1 cellular context compared by ENCODE assay signal in genomic region chr6:55578537-55579363, GRCh38.
TF ChIP-seq lines count a peak whose summit lies in the region.

Gene HMGCLL1, minus strand, starts transcription at chr6:55579192. Its CDS starts 137 bp downstream, at chr6:55579055.

TF ChIP-seq in H1, 55 proteins besides CTCF, POLR2A, EP300 and RAD21 (continued from another document):
- TF ChIP-seq E2F6 (IDR thresholded peaks at IDR 0.05) (peak; percentile 33), RFX5 (IDR thresholded peaks at IDR 0.05; ENCODE audit: borderline replicate concordance, low read depth, low read length) (no peak), POU5F1 (IDR thresholded peaks at IDR 0.05; ENCODE audit: low read depth, low read length) (no peak), CHD2 (IDR thresholded peaks at IDR 0.05; ENCODE audit: low read length) (no peak), TAF7 (optimal IDR thresholded peaks at IDR 0.05; ENCODE audit: borderline replicate concordance, low read depth, low read length) (no peak), KDM5A (IDR thresholded peaks at IDR 0.05; ENCODE audit: low read length) (no peak), CBX5 (IDR thresholded peaks at IDR 0.05; ENCODE audit: low read depth, low read length) (no peak), BRCA1 (IDR thresholded peaks at IDR 0.05; ENCODE audit: low read depth, low read length) (no peak), HDAC2 (IDR thresholded peaks at IDR 0.05; ENCODE audit: borderline replicate concordance in 1 of 2, low read depth in 2 of 2, low read length in 2 of 2) (peak in 1 of 2 experiments; percentile 85; a peak in 1 of 4 replicates), SIRT6 (IDR thresholded peaks at IDR 0.05; ENCODE audit: low read length) (no peak), JUN (IDR thresholded peaks at IDR 0.05; ENCODE audit: low read depth, low read length) (no peak), SAP30 (IDR thresholded peaks at IDR 0.05; ENCODE audit: insufficient read depth, insufficient replicate concordance, low read length) (no peak), BCL11A (IDR thresholded peaks at IDR 0.05; ENCODE audit: low read depth in 2 of 2, low read length in 2 of 2) (no peak), ATF2 (IDR thresholded peaks at IDR 0.05; ENCODE audit: low read length) (no peak), RXRA (IDR thresholded peaks at IDR 0.05; ENCODE audit: insufficient read depth, low read depth, low read length) (no peak), NANOG (IDR thresholded peaks at IDR 0.05; ENCODE audit: insufficient read depth, low read depth, low read length, poor library complexity, severe bottlenecking) (no peak), SIX5 (IDR thresholded peaks at IDR 0.05; ENCODE audit: low read depth, low read length) (no peak), CBX8 (IDR thresholded peaks at IDR 0.05; ENCODE audit: borderline replicate concordance, low read depth, low read length) (no peak), CHD1 (IDR thresholded peaks at IDR 0.05; ENCODE audit: low read depth, low read length) (no peak), TEAD4 (IDR thresholded peaks at IDR 0.05; ENCODE audit: low read depth, low read length) (0 out of 2 replicates have a peak, but pooled peaks have one; percentile 27), SP2 (IDR thresholded peaks at IDR 0.05; ENCODE audit: low read length) (no peak), SUZ12 (IDR thresholded peaks at IDR 0.05; ENCODE audit: low read length) (no peak), NRF1 (IDR thresholded peaks at IDR 0.05; ENCODE audit: low read depth, low read length) (peak; percentile 24; the same call in 1 of the 2 replicates), EGR1 (IDR thresholded peaks at IDR 0.05; ENCODE audit: borderline replicate concordance, low read depth, low read length) (no peak), CHD7 (IDR thresholded peaks at IDR 0.05; ENCODE audit: insufficient replicate concordance, low read length) (no peak), BACH1 (IDR thresholded peaks at IDR 0.05; ENCODE audit: low read length) (no peak), TCF12 (IDR thresholded peaks at IDR 0.05; ENCODE audit: low read depth, low read length) (no peak), SRF (IDR thresholded peaks at IDR 0.05; ENCODE audit: low read depth, low read length) (no peak), TBP (IDR thresholded peaks at IDR 0.05; ENCODE audit: low read depth, low read length) (no peak), CREB1 (IDR thresholded peaks at IDR 0.05) (no peak), FOSL1 (IDR thresholded peaks at IDR 0.05; ENCODE audit: insufficient read depth, low read depth, low read length) (no peak), SIN3A (conservative IDR thresholded peaks at IDR 0.05 in 1 of 2, IDR thresholded peaks at IDR 0.05 in 1 of 2; ENCODE audit: low read depth in 1 of 2, low read length in 2 of 2) (0 out of 4 replicates have a peak, but pooled peaks of 1 of the 2 experiments have one; percentile 23), ATF3 (IDR thresholded peaks at IDR 0.05; ENCODE audit: insufficient read depth, low read depth, low read length) (no peak), KDM1A (IDR thresholded peaks at IDR 0.05; ENCODE audit: borderline replicate concordance, low read length) (peak; percentile 48; the same call in 1 of the 2 replicates), CTBP2 (IDR thresholded peaks at IDR 0.05; ENCODE audit: borderline replicate concordance, insufficient read depth, insufficient read length, low read length) (peak; percentile 42), RNF2 (IDR thresholded peaks at IDR 0.05; ENCODE audit: borderline replicate concordance, low read depth, low read length, missing control alignments, poor library complexity, severe bottlenecking) (no peak), YY1 (IDR thresholded peaks at IDR 0.05; ENCODE audit: low read depth, low read length) (0 out of 2 replicates have a peak, but pooled peaks have one; percentile 35), KDM4A (IDR thresholded peaks at IDR 0.05; ENCODE audit: low read depth, low read length, severe bottlenecking) (peak; percentile 94), MAX (IDR thresholded peaks at IDR 0.05) (no peak; the same call in 1 of the 2 replicates), SP1 (IDR thresholded peaks at IDR 0.05; ENCODE audit: low read depth, low read length) (no peak), SP4 (IDR thresholded peaks at IDR 0.05; ENCODE audit: low read length) (no peak), TAF1 (IDR thresholded peaks at IDR 0.05; ENCODE audit: low read depth, low read length) (0 out of 2 replicates have a peak, but pooled peaks have one; percentile 38), ZNF274 (IDR thresholded peaks at IDR 0.05; ENCODE audit: borderline replicate concordance, extremely low read depth, low read length) (no peak), JUND (IDR thresholded peaks at IDR 0.05; ENCODE audit: low read length) (no peak), PHF8 (conservative IDR thresholded peaks at IDR 0.05; ENCODE audit: low read depth, low read length) (peak; percentile 47; the same call in 1 of the 2 replicates)
TF ChIP-seq in H1: peak in this region for 14.
